ENCODE assay signal across 37 cellular contexts in genomic region chr2:213561759-213562158, GRCh38.
"Had no signal": no experiment of that assay in that cellular context is flagged by ENCODE, and none has a peak within 500 bp of the region (broad histone marks: within the 10 kb centered on the region; RNA-seq: fewer than 3 reads in every experiment).

No MANE protein-coding gene starts in this region.

- H3K4me1 Mint-ChIP-seq: activated naive CD4-positive, alpha-beta T cell treated with anti-CD3 and anti-CD28 coated beads, Interleukin-2, amount 10 ng/mL, durations not matched to agents 7 days and 5 days; activated naive CD4-positive, alpha-beta T cell treated with anti-CD3 and anti-CD28 coated beads, Interleukin-2, amount 50 U/mL, for 24 hours; activated naive CD8-positive, alpha-beta T cell treated with anti-CD3 and anti-CD28 coated beads for 36 hours; activated naive CD8-positive, alpha-beta T cell treated with anti-CD3 and anti-CD28 coated beads, Interleukin-2, amount 10 ng/mL, durations not matched to agents 7 days and 5 days; activated naive CD8-positive, alpha-beta T cell treated with anti-CD3 and anti-CD28 coated beads, Interleukin-2, amount 50 U/mL, for 24 hours; activated T-helper 17 cell treated with anti-CD3 and anti-CD28 coated beads, Interleukin-2, amount 50 U/mL, for 72 hours; brain; central memory CD8-positive, alpha-beta T cell had no signal

- H3K27ac Mint-ChIP-seq: activated naive CD4-positive, alpha-beta T cell treated with anti-CD3 and anti-CD28 coated beads for 36 hours; activated naive CD4-positive, alpha-beta T cell treated with anti-CD3 and anti-CD28 coated beads, Interleukin-2, amount 10 ng/mL, durations not matched to agents 7 days and 5 days; activated naive CD4-positive, alpha-beta T cell treated with anti-CD3 and anti-CD28 coated beads, Interleukin-2, amount 50 U/mL, for 24 hours; activated naive CD4-positive, alpha-beta T cell treated with anti-CD3 and anti-CD28 coated beads, Interleukin-2, amount 50 U/mL, for 72 hours; activated naive CD8-positive, alpha-beta T cell; activated naive CD8-positive, alpha-beta T cell treated with anti-CD3 and anti-CD28 coated beads for 36 hours; activated naive CD8-positive, alpha-beta T cell treated with anti-CD3 and anti-CD28 coated beads, Interleukin-2, amount 10 ng/mL, durations not matched to agents 7 days and 5 days; activated naive CD8-positive, alpha-beta T cell treated with anti-CD3 and anti-CD28 coated beads, Interleukin-2, amount 50 U/mL, for 24 hours; activated T-cell treated with anti-CD3 and anti-CD28 coated beads, Interleukin-2, amount 50 U/mL, for 24 hours; activated T-cell treated with anti-CD3 and anti-CD28 coated beads, Interleukin-2, amount 50 U/mL, for 72 hours; activated T-helper 1 cell treated with anti-CD3 and anti-CD28 coated beads, Interleukin-12 subunit alpha, Interleukin-12 subunit beta, Interleukin-2, Interleukin-4 antibody, amounts not matched to agents 30 ng/mL and 10 ng/mL and 1 ng/mL, durations not matched to agents 14 hours and 24 hours and 36 hours; activated T-helper 17 cell treated with anti-CD3 and anti-CD28 coated beads, Interleukin-2, amount 50 U/mL, for 72 hours; activated T-helper 2 cell treated with anti-CD3 and anti-CD28 coated beads, Interferon-gamma antibody, Interleukin-2, Interleukin-4, amounts not matched to agents 10 μg/mL and 5 μg/mL and 100 μg/mL, durations not matched to agents 14 hours and 24 hours and 36 hours; brain had no signal

- H3K4me3 Mint-ChIP-seq: activated naive CD4-positive, alpha-beta T cell treated with anti-CD3 and anti-CD28 coated beads for 36 hours; activated naive CD4-positive, alpha-beta T cell treated with anti-CD3 and anti-CD28 coated beads, Interleukin-2, amount 10 ng/mL, durations not matched to agents 7 days and 5 days; activated naive CD4-positive, alpha-beta T cell treated with anti-CD3 and anti-CD28 coated beads, Interleukin-2, amount 50 U/mL, for 24 hours; activated naive CD8-positive, alpha-beta T cell; activated naive CD8-positive, alpha-beta T cell treated with anti-CD3 and anti-CD28 coated beads for 36 hours; activated naive CD8-positive, alpha-beta T cell treated with anti-CD3 and anti-CD28 coated beads, Interleukin-2, amount 10 ng/mL, durations not matched to agents 7 days and 5 days; activated naive CD8-positive, alpha-beta T cell treated with anti-CD3 and anti-CD28 coated beads, Interleukin-2, amount 50 U/mL, for 24 hours; activated T-cell treated with anti-CD3 and anti-CD28 coated beads, Interleukin-2, amount 50 U/mL, for 24 hours; activated T-cell treated with anti-CD3 and anti-CD28 coated beads, Interleukin-2, amount 50 U/mL, for 4 hours; activated T-cell treated with anti-CD3 and anti-CD28 coated beads, Interleukin-2, amount 50 U/mL, for 72 hours; activated T-helper 1 cell treated with anti-CD3 and anti-CD28 coated beads, Interleukin-12 subunit alpha, Interleukin-12 subunit beta, Interleukin-2, Interleukin-4 antibody, amounts not matched to agents 30 ng/mL and 10 ng/mL and 1 ng/mL, durations not matched to agents 14 hours and 24 hours and 36 hours; activated T-helper 17 cell treated with anti-CD3 and anti-CD28 coated beads, Interleukin-2, amount 50 U/mL, for 72 hours; brain; central memory CD8-positive, alpha-beta T cell had no signal

- H3K27me3 ChIP-seq: adrenal gland, ascending aorta, body of pancreas, brain microvascular endothelial cell, breast epithelium, cardiac muscle cell had no signal

- H3K27me3 Mint-ChIP-seq: activated naive CD4-positive, alpha-beta T cell treated with anti-CD3 and anti-CD28 coated beads, Interleukin-2, amount 10 ng/mL, durations not matched to agents 7 days and 5 days; activated naive CD4-positive, alpha-beta T cell treated with anti-CD3 and anti-CD28 coated beads, Interleukin-2, amount 50 U/mL, for 24 hours; activated naive CD8-positive, alpha-beta T cell; activated naive CD8-positive, alpha-beta T cell treated with anti-CD3 and anti-CD28 coated beads for 36 hours; activated naive CD8-positive, alpha-beta T cell treated with anti-CD3 and anti-CD28 coated beads, Interleukin-2, amount 10 ng/mL, durations not matched to agents 7 days and 5 days; activated naive CD8-positive, alpha-beta T cell treated with anti-CD3 and anti-CD28 coated beads, Interleukin-2, amount 50 U/mL, for 24 hours; activated T-cell treated with anti-CD3 and anti-CD28 coated beads, Interleukin-2, amount 50 U/mL, for 24 hours; activated T-helper 17 cell treated with anti-CD3 and anti-CD28 coated beads, Interleukin-2, amount 50 U/mL, for 72 hours; brain; central memory CD8-positive, alpha-beta T cell had no signal

- H3K36me3 Mint-ChIP-seq: activated naive CD4-positive, alpha-beta T cell treated with anti-CD3 and anti-CD28 coated beads, Interleukin-2, amount 10 ng/mL, durations not matched to agents 7 days and 5 days; activated naive CD4-positive, alpha-beta T cell treated with anti-CD3 and anti-CD28 coated beads, Interleukin-2, amount 50 U/mL, for 24 hours; activated naive CD4-positive, alpha-beta T cell treated with anti-CD3 and anti-CD28 coated beads, Interleukin-2, amount 50 U/mL, for 72 hours; activated naive CD8-positive, alpha-beta T cell; activated naive CD8-positive, alpha-beta T cell treated with anti-CD3 and anti-CD28 coated beads for 36 hours; activated naive CD8-positive, alpha-beta T cell treated with anti-CD3 and anti-CD28 coated beads, Interleukin-2, amount 10 ng/mL, durations not matched to agents 7 days and 5 days; brain had no signal

- ATAC-seq: activated naive CD4-positive, alpha-beta T cell treated with anti-CD3 and anti-CD28 coated beads, Interleukin-2, amount 50 U/mL, for 72 hours; activated naive CD8-positive, alpha-beta T cell treated with anti-CD3 and anti-CD28 coated beads, Interleukin-2, amount 50 U/mL, for 24 hours; activated T-cell treated with anti-CD3 and anti-CD28 coated beads, Interleukin-2, amount 50 U/mL, for 4 hours; activated T-cell treated with anti-CD3 and anti-CD28 coated beads, Interleukin-2, amount 50 U/mL, for 72 hours; activated T-helper 17 cell treated with anti-CD3 and anti-CD28 coated beads, Interleukin-2, amount 50 U/mL, for 72 hours; body of pancreas had no signal

- H3K9me3 Mint-ChIP-seq: activated naive CD8-positive, alpha-beta T cell treated with anti-CD3 and anti-CD28 coated beads, Interleukin-2, amount 50 U/mL, for 24 hours; central memory CD8-positive, alpha-beta T cell had no signal

- H3K4me1 ChIP-seq: adrenal gland, ascending aorta, body of pancreas, breast epithelium had no signal

- DNase-seq: activated effector memory CD4-positive, alpha-beta T cell treated with anti-CD3 and anti-CD28 coated beads, Interleukin-2, amount 50 U/mL, for 16 hours; activated effector memory CD4-positive, alpha-beta T cell treated with Interleukin-2 at 50 U/mL for 16 hours; activated gamma-delta T cell; activated gamma-delta T cell treated with Interleukin-2 at 50 U/mL for 16 hours; activated naive CD4-positive, alpha-beta T cell; activated naive CD4-positive, alpha-beta T cell treated with anti-CD3 and anti-CD28 coated beads for 36 hours; activated naive CD4-positive, alpha-beta T cell treated with anti-CD3 and anti-CD28 coated beads, Interleukin-2, amount 10 ng/mL, durations not matched to agents 7 days and 5 days; activated naive CD4-positive, alpha-beta T cell treated with anti-CD3 and anti-CD28 coated beads, Interleukin-2, amount 50 U/mL, for 16 hours; activated naive CD4-positive, alpha-beta T cell treated with Interleukin-2 at 50 U/mL for 16 hours; activated naive CD8-positive, alpha-beta T cell treated with anti-CD3 and anti-CD28 coated beads for 36 hours; activated naive CD8-positive, alpha-beta T cell treated with anti-CD3 and anti-CD28 coated beads, Interleukin-2, amount 10 ng/mL, durations not matched to agents 7 days and 5 days; activated naive CD8-positive, alpha-beta T cell treated with anti-CD3 and anti-CD28 coated beads, Interleukin-2, amount 50 U/mL, for 24 hours; activated T-cell treated with anti-CD3 and anti-CD28 coated beads, Interleukin-2, amount 50 U/mL, for 24 hours; activated T-cell treated with anti-CD3 and anti-CD28 coated beads, Interleukin-2, amount 50 U/mL, for 4 hours; activated T-cell treated with anti-CD3 and anti-CD28 coated beads, Interleukin-2, amount 50 U/mL, for 48 hours; activated T-cell treated with anti-CD3 and anti-CD28 coated beads, Interleukin-2, amount 50 U/mL, for 72 hours; adrenal gland; amniotic stem cell; amygdala; anterior cingulate cortex; aorta; body of pancreas; brain microvascular endothelial cell; caudate nucleus; central memory CD4-positive, alpha-beta T cell; cerebellar nuclear complex had no signal

- H3K36me3 ChIP-seq: adrenal gland, ascending aorta, brain microvascular endothelial cell, breast epithelium, cardiac muscle cell had no signal

- H3K4me3 ChIP-seq: adrenal gland, ascending aorta, body of pancreas, breast epithelium, cardiac muscle cell had no signal

- H3K27ac ChIP-seq: adrenal gland, ascending aorta, body of pancreas, brain microvascular endothelial cell, breast epithelium, cardiac muscle cell had no signal

- H3K9me3 ChIP-seq: adrenal gland, ascending aorta, body of pancreas, breast epithelium had no signal
